ENCODE assay signal across 12 cellular contexts in the genomic region with DNA sequence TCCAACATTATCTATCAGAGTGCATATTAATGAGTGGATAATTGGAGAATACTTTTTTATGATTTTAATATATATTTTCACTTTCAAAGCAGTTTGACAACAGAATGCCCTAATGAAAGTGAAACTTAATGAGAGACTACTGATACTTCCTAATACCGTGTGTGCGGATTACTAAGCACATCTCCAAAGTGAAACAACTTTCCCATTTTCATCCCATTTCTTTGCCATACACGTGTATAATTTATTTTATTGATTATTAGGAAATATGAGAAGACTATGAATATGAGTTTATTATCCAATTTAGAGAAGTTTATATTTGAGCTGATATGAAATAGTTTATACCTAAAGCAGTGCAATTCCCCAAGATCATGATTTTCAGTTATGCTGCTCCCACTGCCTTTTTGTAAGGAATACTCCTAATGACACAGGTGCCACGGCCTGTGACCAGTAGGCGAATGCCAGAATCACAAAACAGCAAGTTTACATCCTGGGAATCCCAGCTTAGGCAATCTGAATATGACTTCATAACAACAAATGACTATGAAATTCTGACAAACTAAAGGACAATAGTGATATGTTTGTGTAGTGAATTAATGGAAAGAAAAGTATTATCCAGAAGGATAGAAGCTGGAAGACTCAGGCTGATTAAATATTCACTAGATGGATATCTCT.
DNase-seq lines count a peak whose midpoint lies in the region; ATAC-seq and TF ChIP-seq lines count a peak whose summit lies in the region.
"Had no signal": no experiment of that assay in that cellular context is flagged by ENCODE, and none has a peak within 500 bp of the region (broad histone marks: within the 10 kb centered on the region; RNA-seq: fewer than 3 reads in every experiment).

No MANE protein-coding gene starts in this region.

- no peaks in the 10 kb centered on the region for H3K36me3 Mint-ChIP-seq in stimulated activated naive CD8-positive, alpha-beta T cell treated with anti-CD3 and anti-CD28 coated beads, Interleukin-15, Interleukin-2, amounts not matched to agents 100 ng/mL and 50 ng/mL, for 24 hours (ENCODE audit: low read depth)
- H3K36me3 Mint-ChIP-seq: brain; CD4-positive, alpha-beta memory T cell had no signal

- peak overlapping the region; percentile 41 for H3K27ac Mint-ChIP-seq in stimulated activated naive CD8-positive, alpha-beta T cell treated with anti-CD3 and anti-CD28 coated beads, Interleukin-15, Interleukin-2, amounts not matched to agents 100 ng/mL and 50 ng/mL, for 24 hours
- H3K27ac Mint-ChIP-seq: brain had no signal

- TF ChIP-seq CTCF in adrenal gland (IDR thresholded peaks at IDR 0.05) (no peak), right lobe of liver (IDR thresholded peaks at IDR 0.05) (no peak)

- H3K4me3 Mint-ChIP-seq in stimulated activated naive CD8-positive, alpha-beta T cell treated with anti-CD3 and anti-CD28 coated beads, Interleukin-15, Interleukin-2, amounts not matched to agents 100 ng/mL and 50 ng/mL, for 24 hours = no peak overlapping the region

- no peaks in the 10 kb centered on the region for H3K9me3 ChIP-seq in adrenal gland (replicated peaks in 1 of 3)
- H3K9me3 ChIP-seq in right lobe of liver = no peaks in the 10 kb centered on the region

- H3K36me3 ChIP-seq in adrenal gland (replicated peaks in 1 of 2) = no peaks in the 10 kb centered on the region
- no peaks in the 10 kb centered on the region for H3K36me3 ChIP-seq in right lobe of liver

- no peaks in the 10 kb centered on the region for H3K27me3 Mint-ChIP-seq in stimulated activated naive CD8-positive, alpha-beta T cell treated with anti-CD3 and anti-CD28 coated beads, Interleukin-15, Interleukin-2, amounts not matched to agents 100 ng/mL and 50 ng/mL, for 24 hours
- H3K27me3 Mint-ChIP-seq: brain; CD4-positive, alpha-beta memory T cell had no signal

- H3K27me3 ChIP-seq in adrenal gland (no peaks in the 10 kb centered on the region), right lobe of liver (no peaks in the 10 kb centered on the region)

- peak overlapping the region in 1 of 4 donors; percentile 51 for H3K4me3 ChIP-seq in adrenal gland
- H3K4me3 ChIP-seq in right lobe of liver = peak overlapping the region in 1 of 3 donors; percentile 12

- no peak for ATAC-seq in stimulated activated naive CD8-positive, alpha-beta T cell treated with anti-CD3 and anti-CD28 coated beads, Interleukin-15, Interleukin-2, amounts not matched to agents 100 U/mL and 50 U/mL, for 24 hours
- ATAC-seq in right lobe of liver (peak; percentile 45 to 69 (median 54)), GM21529 (IDR thresholded peaks at IDR 0.05; ENCODE audit: unreplicated experiment) (no peak)

- H3K4me1 ChIP-seq in adrenal gland (replicated peaks in 1 of 2) (peaks cover 24 to 40% of the 10 kb centered on the region in 2 donors), right lobe of liver (no peaks in the 10 kb centered on the region)

- 22 to 27% (median 26%) methylated on average over 5 of the region's 5 CpGs for WGBS in adrenal gland, 4 donors
- 20% methylated on average over 5 of the region's 5 CpGs for WGBS in right lobe of liver (ENCODE audit: insufficient coverage, low coverage, low lambda C conversion rate, missing lambda C conversion rate)

- H3K9me3 Mint-ChIP-seq in stimulated activated naive CD8-positive, alpha-beta T cell treated with anti-CD3 and anti-CD28 coated beads, Interleukin-15, Interleukin-2, amounts not matched to agents 100 ng/mL and 50 ng/mL, for 24 hours = peaks cover 3% of the 10 kb centered on the region

- H3K27ac ChIP-seq in adrenal gland (peak overlapping the region; percentile 23 to 89 (median 79)), right lobe of liver (peak overlapping the region in 2 of 3 donors; percentile 35)

- intact Hi-C loops in adrenal gland (cut with DNase I) = no loop called here
- intact Hi-C loops in right lobe of liver (cut with DNase I) = no loop called here

- no peak for DNase-seq in stimulated activated naive CD8-positive, alpha-beta T cell treated with anti-CD3 and anti-CD28 coated beads, Interleukin-15, Interleukin-2, amounts not matched to agents 100 U/mL and 50 U/mL, for 24 hours
- DNase-seq in adrenal gland (peak in 2 of 7 donors; percentile 19 to 26), right lobe of liver (no peak), NCI-H1417 treated with DMSO at 0.1 percent for 48 hours (lab: John Stamatoyannopoulos, UW) (no peak), retina (no peak), NCI-H2171 treated with DMSO at 0.1 percent for 48 hours (lab: John Stamatoyannopoulos, UW) (no peak)
- DNase-seq: CD4-positive, alpha-beta memory T cell; NCI-H526; posterior cingulate gyrus had no signal

- peak in 1 of 2 donors; percentile 15 for TF ChIP-seq POLR2A in adrenal gland (IDR thresholded peaks at IDR 0.05)
- TF ChIP-seq POLR2A in right lobe of liver (IDR thresholded peaks at IDR 0.05) = no peak

- H3K4me1 Mint-ChIP-seq in stimulated activated naive CD8-positive, alpha-beta T cell treated with anti-CD3 and anti-CD28 coated beads, Interleukin-15, Interleukin-2, amounts not matched to agents 100 ng/mL and 50 ng/mL, for 24 hours (ENCODE audit: low read depth) = peaks cover 24% of the 10 kb centered on the region
- H3K4me1 Mint-ChIP-seq: brain had no signal

Comparison
In these comparisons a context has a peak if more than half of its experiments do, and no peak if none do; other contexts are left out.
1. ATAC-seq: peak in right lobe of liver (4 of 4); none in stimulated activated naive CD8-positive, alpha-beta T cell treated with anti-CD3 and anti-CD28 coated beads, Interleukin-15, Interleukin-2, amounts not matched to agents 100 U/mL and 50 U/mL, for 24 hours (single experiment) and GM21529 (single experiment).